10 cellular contexts compared by ENCODE assay signal in genomic region chr12:122099280-122099749, GRCh38. TPM values are rescaled to one million over a fixed set of nuclear protein-coding genes. Genes with fewer than 3 reads are reported as not detected.
DNase-seq lines count a peak whose midpoint lies in the region; ATAC-seq and TF ChIP-seq lines count a peak whose summit lies in the region.
"Had no signal": no experiment of that assay in that cellular context is flagged by ENCODE, and none has a peak within 500 bp of the region (broad histone marks: within the 10 kb centered on the region; RNA-seq: fewer than 3 reads in every experiment).

No MANE protein-coding gene starts in this region.

- no peaks in the 10 kb centered on the region for H3K9me3 ChIP-seq in tibial artery
- H3K9me3 ChIP-seq: neutrophil had no signal

- ATAC-seq in activated T-cell treated with anti-CD3 and anti-CD28 coated beads, Interleukin-2, amount 50 U/mL, for 72 hours (replicated peaks in 1 of 2) = peak; percentile 25 to 26

- H3K4me2 ChIP-seq in mesendoderm (ENCODE audit: low read length) = no peak overlapping the region

- peak overlapping the region; percentile 12 for H2BK5ac ChIP-seq in mesendoderm (ENCODE audit: low read length)

- peaks cover 17% of the 10 kb centered on the region for H3K79me1 ChIP-seq in mesendoderm (ENCODE audit: low read length)

- no CpG with 5 or more reads among the region's 6 CpGs for WGBS in mesendoderm (ENCODE audit: extremely low coverage, insufficient coverage, low lambda C conversion rate)

- no peak overlapping the region for H3K27ac ChIP-seq in mesendoderm (ENCODE audit: low read depth, low read length)
- H3K27ac ChIP-seq in tibial artery = peak overlapping the region; percentile 76 to 80
- H3K27ac ChIP-seq: neutrophil had no signal

- no peak overlapping the region for H3K9ac ChIP-seq in mesendoderm (ENCODE audit: low read length)

- H3K56ac ChIP-seq in mesendoderm (ENCODE audit: low read length) = peak overlapping the region; percentile 37

- H3K79me2 ChIP-seq in mesendoderm (ENCODE audit: control insufficient read depth, insufficient read depth, low read length) = peaks cover 14% of the 10 kb centered on the region

- H2BK15ac ChIP-seq in mesendoderm (replicated peaks; ENCODE audit: low read depth) = no peak overlapping the region

- H3K27ac Mint-ChIP-seq in activated T-cell treated with anti-CD3 and anti-CD28 coated beads, Interleukin-2, amount 50 U/mL, for 72 hours = no peak overlapping the region
- H3K27ac Mint-ChIP-seq in activated naive CD8-positive, alpha-beta T cell treated with anti-CD3 and anti-CD28 coated beads for 36 hours = peak overlapping the region; percentile 80

- DNase-seq in activated T-cell treated with anti-CD3 and anti-CD28 coated beads, Interleukin-2, amount 50 U/mL, for 72 hours = no peak
- DNase-seq in activated T-cell treated with anti-CD3 and anti-CD28 coated beads, Interleukin-2, amount 50 U/mL, for 48 hours = no peak
- no peak for DNase-seq in activated naive CD8-positive, alpha-beta T cell treated with anti-CD3 and anti-CD28 coated beads for 36 hours
- no peak for DNase-seq in mesendoderm
- DNase-seq in tibial artery = no peak
- DNase-seq in NCI-H2227 (lab: John Stamatoyannopoulos, UW; ENCODE audit: unreplicated experiment) = no peak
- no peak for DNase-seq in EL
- no peak for DNase-seq in epidermal melanocyte (ENCODE audit: insufficient read length, low spot score)
- DNase-seq: NCI-H1930 had no signal

- no peak overlapping the region for H2AK5ac ChIP-seq in mesendoderm (ENCODE audit: low read length)

- H3K9me3 Mint-ChIP-seq in activated T-cell treated with anti-CD3 and anti-CD28 coated beads, Interleukin-2, amount 50 U/mL, for 72 hours = no peaks in the 10 kb centered on the region
- H3K9me3 Mint-ChIP-seq in activated naive CD8-positive, alpha-beta T cell treated with anti-CD3 and anti-CD28 coated beads for 36 hours = peaks cover 6% of the 10 kb centered on the region

- H3K4ac ChIP-seq in mesendoderm (ENCODE audit: low read depth, low read length) = no peak overlapping the region

- H3K4me3 ChIP-seq in mesendoderm (ENCODE audit: low read length) (no peak overlapping the region), tibial artery (no peak overlapping the region)

- H3K36me3 Mint-ChIP-seq in activated T-cell treated with anti-CD3 and anti-CD28 coated beads, Interleukin-2, amount 50 U/mL, for 72 hours (ENCODE audit: insufficient read depth in 2 of 2) = no peaks in the 10 kb centered on the region
- H3K36me3 Mint-ChIP-seq in activated naive CD8-positive, alpha-beta T cell treated with anti-CD3 and anti-CD28 coated beads for 36 hours = peaks cover 18% of the 10 kb centered on the region

- H3K4me1 ChIP-seq in mesendoderm (ENCODE audit: control insufficient read depth, low read depth, low read length) (peaks cover 12% of the 10 kb centered on the region), tibial artery (peaks cover 4 to 66% (median 40%) of the 10 kb centered on the region in 4 donors)

- H3K36me3 ChIP-seq in mesendoderm (ENCODE audit: control insufficient read depth, insufficient read depth, low read length) (no peaks in the 10 kb centered on the region), tibial artery (no peaks in the 10 kb centered on the region)
- H3K36me3 ChIP-seq: neutrophil had no signal

- H3K4me3 Mint-ChIP-seq in activated T-cell treated with anti-CD3 and anti-CD28 coated beads, Interleukin-2, amount 50 U/mL, for 72 hours = peak overlapping the region; percentile 1 to 72
- peak overlapping the region; percentile 1 for H3K4me3 Mint-ChIP-seq in activated naive CD8-positive, alpha-beta T cell treated with anti-CD3 and anti-CD28 coated beads for 36 hours

- no peak overlapping the region for H4K5ac ChIP-seq in mesendoderm (ENCODE audit: low read length)

- H3K4me1 Mint-ChIP-seq in activated T-cell treated with anti-CD3 and anti-CD28 coated beads, Interleukin-2, amount 50 U/mL, for 72 hours (ENCODE audit: low read depth) = peaks cover 60% of the 10 kb centered on the region
- peaks cover 62% of the 10 kb centered on the region for H3K4me1 Mint-ChIP-seq in activated naive CD8-positive, alpha-beta T cell treated with anti-CD3 and anti-CD28 coated beads for 36 hours

- H4K8ac ChIP-seq in mesendoderm (ENCODE audit: low read depth, low read length) = no peak overlapping the region

- H3K18ac ChIP-seq in mesendoderm (ENCODE audit: low read length) = no peak overlapping the region

- H2BK120ac ChIP-seq in mesendoderm (ENCODE audit: low read depth, low read length) = no peak overlapping the region

- intact Hi-C loops in tibial artery (cut with DNase I; ENCODE audit: low total_unique reads) = no loop called here

- H3K27me3 Mint-ChIP-seq in activated T-cell treated with anti-CD3 and anti-CD28 coated beads, Interleukin-2, amount 50 U/mL, for 72 hours (ENCODE audit: low read depth) = no peaks in the 10 kb centered on the region
- H3K27me3 Mint-ChIP-seq in activated naive CD8-positive, alpha-beta T cell treated with anti-CD3 and anti-CD28 coated beads for 36 hours = no peaks in the 10 kb centered on the region

- no peak overlapping the region for H3K23ac ChIP-seq in mesendoderm (ENCODE audit: low read length)

- no peaks in the 10 kb centered on the region for H3K27me3 ChIP-seq in mesendoderm (ENCODE audit: insufficient read depth, low read length, poor library complexity)
- H3K27me3 ChIP-seq in tibial artery = no peaks in the 10 kb centered on the region
- H3K27me3 ChIP-seq: neutrophil had no signal

- no peak for TF ChIP-seq CTCF in tibial artery (IDR thresholded peaks at IDR 0.05)

RNA-seq across cellular contexts. Expression of gene MLXIP, which starts 20.8 kb away (rescaled TPM):
- total RNA-seq in activated T-cell treated with anti-CD3 and anti-CD28 coated beads, Interleukin-2, amount 50 U/mL, for 72 hours = 10 to 100 TPM; 17.1 to 17.5 TPM
- total RNA-seq in activated naive CD8-positive, alpha-beta T cell treated with anti-CD3 and anti-CD28 coated beads for 36 hours = 10 to 100 TPM; 29.0 to 30.1 TPM
- 48.2 TPM for polyA plus RNA-seq in mesendoderm (2013, experiment 1 of 2)
- 49.6 TPM for polyA plus RNA-seq in mesendoderm (2013, experiment 2 of 2)
